8 cellular contexts compared by ENCODE assay signal in the genomic region with DNA sequence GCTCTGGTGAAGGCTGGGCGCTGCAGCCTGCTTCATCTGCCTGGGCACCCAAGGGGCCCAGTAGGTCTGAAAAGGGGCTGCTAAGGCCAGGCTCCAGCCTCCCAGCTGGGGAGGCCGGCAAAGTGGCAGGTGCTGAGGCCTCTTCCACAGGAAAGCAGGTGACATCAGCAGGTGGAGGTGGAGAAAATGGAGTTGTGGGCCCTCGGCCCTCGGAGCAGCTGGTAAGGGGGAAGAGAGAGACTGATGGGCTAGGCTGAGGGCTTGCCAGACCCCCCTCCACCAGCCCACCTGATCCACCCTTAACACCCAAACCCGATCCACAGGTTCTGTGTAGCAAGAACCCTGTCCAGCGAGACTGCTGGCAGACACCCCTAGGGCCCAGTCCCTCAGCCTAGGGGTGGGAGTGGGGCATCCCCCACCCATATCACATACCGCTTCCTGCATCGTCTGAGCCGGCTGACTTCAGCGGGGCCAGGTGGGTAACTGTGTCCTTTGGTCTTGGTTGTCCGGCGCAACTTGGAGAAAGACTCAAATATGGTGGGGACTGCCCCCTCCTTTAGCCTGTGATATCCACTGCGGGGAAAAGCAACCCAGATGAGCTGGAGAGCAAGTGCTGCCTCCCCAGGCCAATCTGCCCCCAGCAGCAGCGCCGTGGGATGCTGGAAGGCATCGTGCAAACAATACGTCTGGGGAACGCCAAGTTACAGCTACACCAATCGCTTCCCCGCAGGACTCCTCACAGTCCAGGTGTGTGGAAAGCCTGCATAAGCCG. TPM values are rescaled to one million over a fixed set of nuclear protein-coding genes. Genes with fewer than 3 reads are reported as not detected.
DNase-seq lines count a peak whose midpoint lies in the region; ATAC-seq, FAIRE-seq and TF ChIP-seq lines count a peak whose summit lies in the region.

No MANE protein-coding gene starts in this region.

- H3K27ac ChIP-seq in AG04450 (ENCODE audit: low read depth, low read length) (peak overlapping the region; percentile 99), HUES48 (ENCODE audit: low read depth, low read length) (no peak overlapping the region), GM12878 (ENCODE audit: control insufficient read depth, insufficient read depth) (peak overlapping the region; percentile 96)

- no peak for TF ChIP-seq EP300 in GM12878 (IDR thresholded peaks at IDR 0.05; ENCODE audit: borderline replicate concordance in 1 of 2, control insufficient read depth in 1 of 2, low read depth in 2 of 2, low read length in 2 of 2)

- RAD21 ChIA-PET in GM12878 (lab: Charles Lee; ENCODE audit: unreplicated experiment): no interaction called here

- no peaks in the 10 kb centered on the region for H3K27me3 Mint-ChIP-seq in mesothelial cell of epicardium (ENCODE audit: low read depth)

- H4K20me1 ChIP-seq in GM12878 (ENCODE audit: control insufficient read depth, insufficient read depth): no peaks in the 10 kb centered on the region

- no peaks in the 10 kb centered on the region for H3K27me3 ChIP-seq in AG04450 (ENCODE audit: control insufficient read depth, insufficient read depth, low read length)
- no peaks in the 10 kb centered on the region for H3K27me3 ChIP-seq in HUES48 (ENCODE audit: control insufficient read depth, insufficient read depth, low read length)
- no peaks in the 10 kb centered on the region for H3K27me3 ChIP-seq in GM12878 (replicated peaks in 1 of 2; ENCODE audit: control insufficient read depth in 2 of 2, insufficient read depth in 2 of 2, low read length in 1 of 2)

- peak overlapping the region; percentile 85 for H3K4me3 ChIP-seq in AG04450 (ENCODE audit: low read depth, low read length)
- peak overlapping the region; percentile 96 for H3K4me3 ChIP-seq in HUES48 (ENCODE audit: low read depth, low read length)
- H3K4me3 ChIP-seq in GM12878: peak overlapping the region; percentile 80

- TF ChIP-seq RAD21 in GM12878 (IDR thresholded peaks at IDR 0.05; ENCODE audit: insufficient read depth, low read depth, low read length): no peak

- peaks cover 5% of the 10 kb centered on the region; the same call in 1 of the 2 replicates for H3K4me1 ChIP-seq in HUES48 (ENCODE audit: control insufficient read depth, insufficient read depth, low read length)
- H3K4me1 ChIP-seq in GM12878 (ENCODE audit: control insufficient read depth, insufficient read depth, low read length): peaks cover 5% of the 10 kb centered on the region

- H3K9me3 Mint-ChIP-seq in mesothelial cell of epicardium: no peaks in the 10 kb centered on the region

- in situ Hi-C loops in GM12878 (cut with MboI): no loop called here

- no peak overlapping the region for H3K9ac ChIP-seq in HUES48 (ENCODE audit: low read depth, low read length)
- H3K9ac ChIP-seq in GM12878 (ENCODE audit: control insufficient read depth, insufficient read depth, low read length): peak overlapping the region; percentile 91

- no peak for TF ChIP-seq POLR2A in GM12878 (IDR thresholded peaks at IDR 0.05; ENCODE audit: low read depth, low read length)

- TF ChIP-seq CTCF in AG04450 (IDR thresholded peaks at IDR 0.05; ENCODE audit: low read depth, low read length) (no peak), GM12878 (IDR thresholded peaks at IDR 0.05 in 2 of 3, conservative IDR thresholded peaks at IDR 0.05 in 1 of 3; ENCODE audit: control insufficient read depth in 2 of 3, extremely low read depth in 1 of 3, insufficient read depth in 1 of 3, low read depth in 3 of 3, low read length in 3 of 3) (no peak; a peak in 1 of 6 replicates), mesothelial cell of epicardium (IDR thresholded peaks at IDR 0.05; ENCODE audit: unreplicated experiment) (no peak)

- POLR2A ChIA-PET in AG04450 (lab: Yijun Ruan, JAX): interaction anchor here (0.7 to 1.3 kb wide), 3 partner anchors 18 to 115 kb away, joined by 3 to 4 read pairs (median 3); partner anchors contain the start of gene LZTR1
- POLR2A ChIA-PET in GM12878 (lab: Charles Lee): interaction anchor here (0.6 to 1.1 kb wide), 2 partner anchors 11 to 83 kb away, joined by 3 read pairs; partner anchors contain the start of gene CRKL

- no peak for ATAC-seq in GM12878

- H3K4me2 ChIP-seq in GM12878 (ENCODE audit: control insufficient read depth, insufficient read depth): peak overlapping the region; percentile 90

- H3K36me3 Mint-ChIP-seq in mesothelial cell of epicardium: no peaks in the 10 kb centered on the region

- DNase-seq in AG04450 (ENCODE audit: low read depth, low spot score) (no peak), GM12878 (ENCODE audit: low read depth, low spot score) (no peak), mesothelial cell of epicardium (ENCODE audit: low spot score in 2 of 2, unreplicated experiment in 2 of 2) (no peak), AG20443 (ENCODE audit: low spot score) (no peak), NCI-H128 (lab: John Stamatoyannopoulos, UW; ENCODE audit: unreplicated experiment) (no peak), GM03348 (ENCODE audit: low spot score) (no peak)
- DNase-seq in central memory CD4-positive, alpha-beta T cell: no peak

- H3K36me3 ChIP-seq in HUES48 (ENCODE audit: control insufficient read depth, insufficient read depth, low read length) (peaks cover 18% of the 10 kb centered on the region), GM12878 (ENCODE audit: control insufficient read depth in 2 of 2, insufficient read depth in 2 of 2, low read length in 1 of 2) (peaks cover 2 to 4% of the 10 kb centered on the region in 2 experiments; a peak in 1 of 4 replicates)

- SMC1A ChIA-PET in GM12878 (lab: Charles Lee; ENCODE audit: uncharacterized antibody, unreplicated experiment): no interaction called here

- CTCF ChIA-PET in AG04450 (lab: Charles Lee) (interaction anchor here (0.9 kb wide), 1 partner anchor 115 kb away, joined by 4 read pairs; no protein-coding TSS in a partner anchor), GM12878 (lab: Yijun Ruan, JAX) (interaction anchor here (0.6 to 1.8 kb wide), 2 partner anchors 18 to 1322 kb away, joined by 4 to 11 read pairs; partner anchors contain the start of gene LZTR1)

- peaks cover 21% of the 10 kb centered on the region for H3K79me2 ChIP-seq in GM12878 (ENCODE audit: control insufficient read depth, insufficient read depth, low read length)

- no TSS peak for BruUV-seq in GM12878 (replicated peaks; lab: Mats Ljungman, UMichigan)

- intact Hi-C loops in GM12878 (cut with micrococcal nuclease; ENCODE audit: unreplicated experiment): no loop called here

- no peak for FAIRE-seq in GM12878 (lab: Jason Lieb, UNC)

- no peaks in the 10 kb centered on the region; the same call in 1 of the 2 replicates for H3K9me3 ChIP-seq in AG04450 (ENCODE audit: control insufficient read depth, insufficient read depth, low read length)
- no peaks in the 10 kb centered on the region for H3K9me3 ChIP-seq in HUES48 (ENCODE audit: control insufficient read depth, insufficient read depth, low read length)
- no peaks in the 10 kb centered on the region for H3K9me3 ChIP-seq in GM12878 (replicated peaks; ENCODE audit: control insufficient read depth, insufficient read depth, low read length)

- H2AFZ ChIP-seq in GM12878 (ENCODE audit: control insufficient read depth, low read depth, low read length): no peak overlapping the region

- peaks cover 31% of the 10 kb centered on the region for H3K4me1 Mint-ChIP-seq in mesothelial cell of epicardium

- peak overlapping the region; percentile 99 for H3K27ac Mint-ChIP-seq in mesothelial cell of epicardium

- 30% methylated on average over 20 of the region's 21 CpGs for WGBS in GM12878 (ENCODE audit: insufficient coverage, insufficient replicate concordance, low lambda C conversion rate, missing lambda C conversion rate)

- H3K4me3 Mint-ChIP-seq in mesothelial cell of epicardium: peak overlapping the region; percentile 89

RNA-seq across cellular contexts. Expression of gene THAP7, which starts 1.5 kb away (rescaled TPM):
- polyA plus RNA-seq in AG04450 (2011; rRNA removed) (12.5 and 15.1 TPM in 2 replicates), GM12878 (2011; rRNA removed) (8.3 and 16.9 TPM in 2 replicates), GM12878 (2014; fragmentation: Illumina TruSeq; extraction: Trizol) (3.5 and 10.5 TPM in 2 replicates), GM12878 (2014; fragmentation: Nextera tagmentation; extraction: Ambion mirVana) (1 to 10 TPM in 1 of 2 experiments, under 1 TPM in 1; 0.66 to 6.9 TPM), GM12878 (2014; rRNA removed) (52.8 and 53.4 TPM in 2 replicates), GM12878 (2016; fragmentation: Nextera tagmentation; extraction: Ambion mirVana) (10 to 100 TPM; 54.4 to 58.3 TPM)
- polyA minus RNA-seq in AG04450 (2011; rRNA and poly(A)+ RNA removed): 9.7 and 12.3 TPM in 2 replicates
- total RNA-seq in GM12878 (2013; cell fraction: nucleolus; rRNA removed): 41.0 and 46.0 TPM in 2 replicates
- total RNA-seq in GM12878 (2014; rRNA removed) (52.2 and 52.9 TPM in 2 replicates), GM12878 (2014; rRNA removed; fragmentation: Illumina TruSeq; extraction: Trizol) (10.5 and 13.6 TPM in 2 replicates), GM12878 (2021) (30.5 and 35.7 TPM in 2 replicates), mesothelial cell of epicardium (19.7 to 22.8 TPM (median 22.0 TPM) in 3 replicates)
- 5.7 TPM for polyA plus RNA-seq in GM12878 (2011; ENCODE audit: low read depth)
- polyA plus RNA-seq in GM12878 (2011; cell fraction: cytosol; rRNA removed): 24.9 and 45.9 TPM in 2 replicates
- 46.3 and 60.5 TPM in 2 replicates for polyA plus RNA-seq in GM12878 (2011; cell fraction: nucleus; rRNA removed)
- polyA plus RNA-seq in GM12878 (2012): 19.7 and 19.8 TPM in 2 replicates
- 10.5 and 27.7 TPM in 2 replicates for polyA minus RNA-seq in GM12878 (2011; rRNA and poly(A)+ RNA removed)
- 8.0 and 9.8 TPM in 2 replicates for polyA minus RNA-seq in GM12878 (2011; cell fraction: cytosol; rRNA and poly(A)+ RNA removed)
- 49.2 and 68.4 TPM in 2 replicates for polyA minus RNA-seq in GM12878 (2011; cell fraction: nucleus; rRNA and poly(A)+ RNA removed)

RNA-seq across cellular contexts. Expression of gene P2RX6, which starts 14.6 kb away (rescaled TPM):
- polyA plus RNA-seq in AG04450 (2011; rRNA removed) (1.7 and 1.9 TPM in 2 replicates), GM12878 (2011; rRNA removed) (0.06 and 0.07 TPM in 2 replicates), GM12878 (2014; fragmentation: Illumina TruSeq; extraction: Trizol) (0.03 TPM in 1 of 2 replicates, not detected in the other), GM12878 (2014; fragmentation: Nextera tagmentation; extraction: Ambion mirVana) (not detected), GM12878 (2014; rRNA removed) (not detected in 2 replicates), GM12878 (2016; fragmentation: Nextera tagmentation; extraction: Ambion mirVana) (under 1 TPM; 0.06 to 0.21 TPM)
- polyA minus RNA-seq in AG04450 (2011; rRNA and poly(A)+ RNA removed): 1.3 and 2.6 TPM in 2 replicates
- 0.31 and 0.34 TPM in 2 replicates for total RNA-seq in GM12878 (2013; cell fraction: nucleolus; rRNA removed)
- total RNA-seq in GM12878 (2014; rRNA removed) (0.11 TPM in 1 of 2 replicates, not detected in the other), GM12878 (2014; rRNA removed; fragmentation: Illumina TruSeq; extraction: Trizol) (not detected in 2 replicates), GM12878 (2021) (0.13 TPM in 1 of 2 replicates, not detected in the other), mesothelial cell of epicardium (0.72 to 1.1 TPM (median 0.88 TPM) in 3 replicates)
- not detected for polyA plus RNA-seq in GM12878 (2011; ENCODE audit: low read depth)
- polyA plus RNA-seq in GM12878 (2011; cell fraction: cytosol; rRNA removed): 0.02 and 0.09 TPM in 2 replicates
- polyA plus RNA-seq in GM12878 (2011; cell fraction: nucleus; rRNA removed): 0.66 and 0.70 TPM in 2 replicates
- polyA plus RNA-seq in GM12878 (2012): 0.08 and 0.14 TPM in 2 replicates
- polyA minus RNA-seq in GM12878 (2011; rRNA and poly(A)+ RNA removed): 0.15 TPM in 1 of 2 replicates, not detected in the other
- polyA minus RNA-seq in GM12878 (2011; cell fraction: cytosol; rRNA and poly(A)+ RNA removed): not detected in 2 replicates
- 0.12 and 0.57 TPM in 2 replicates for polyA minus RNA-seq in GM12878 (2011; cell fraction: nucleus; rRNA and poly(A)+ RNA removed)

RNA-seq across cellular contexts. Expression of gene LZTR1, which starts 18.3 kb away (rescaled TPM):
- polyA plus RNA-seq in AG04450 (2011; rRNA removed): 28.3 and 32.3 TPM in 2 replicates
- polyA minus RNA-seq in AG04450 (2011; rRNA and poly(A)+ RNA removed): 51.6 and 64.2 TPM in 2 replicates
- 77.5 and 89.4 TPM in 2 replicates for total RNA-seq in GM12878 (2013; cell fraction: nucleolus; rRNA removed)
- total RNA-seq in GM12878 (2014; rRNA removed): 31.8 and 35.2 TPM in 2 replicates
- total RNA-seq in GM12878 (2014; rRNA removed; fragmentation: Illumina TruSeq; extraction: Trizol): 13.9 and 14.5 TPM in 2 replicates
- total RNA-seq in GM12878 (2021): 42.8 and 50.3 TPM in 2 replicates
- 10.7 TPM for polyA plus RNA-seq in GM12878 (2011; ENCODE audit: low read depth)
- 8.7 and 17.5 TPM in 2 replicates for polyA plus RNA-seq in GM12878 (2011; rRNA removed)
- 12.6 and 20.5 TPM in 2 replicates for polyA plus RNA-seq in GM12878 (2011; cell fraction: cytosol; rRNA removed)
- polyA plus RNA-seq in GM12878 (2011; cell fraction: nucleus; rRNA removed): 168 and 188 TPM in 2 replicates
- 19.4 and 21.7 TPM in 2 replicates for polyA plus RNA-seq in GM12878 (2012)
- polyA plus RNA-seq in GM12878 (2014; fragmentation: Illumina TruSeq; extraction: Trizol): 16.6 and 25.1 TPM in 2 replicates
- 1 to 10 TPM in 1 of 2 experiments, under 1 TPM in 1; 0.82 to 1.1 TPM for polyA plus RNA-seq in GM12878 (2014; fragmentation: Nextera tagmentation; extraction: Ambion mirVana)
- 44.0 and 50.1 TPM in 2 replicates for polyA plus RNA-seq in GM12878 (2014; rRNA removed)
- polyA plus RNA-seq in GM12878 (2016; fragmentation: Nextera tagmentation; extraction: Ambion mirVana): 10 to 100 TPM; 15.0 to 21.2 TPM
- polyA minus RNA-seq in GM12878 (2011; rRNA and poly(A)+ RNA removed): 17.0 and 18.1 TPM in 2 replicates
- polyA minus RNA-seq in GM12878 (2011; cell fraction: cytosol; rRNA and poly(A)+ RNA removed): 7.6 TPM in 2 replicates
- polyA minus RNA-seq in GM12878 (2011; cell fraction: nucleus; rRNA and poly(A)+ RNA removed): 35.8 and 46.1 TPM in 2 replicates
- 92.3 to 101 TPM (median 97.3 TPM) in 3 replicates for total RNA-seq in mesothelial cell of epicardium

RNA-seq across cellular contexts. Expression of gene SLC7A4, which starts 32.0 kb away (rescaled TPM):
- 0.11 and 0.24 TPM in 2 replicates for polyA plus RNA-seq in AG04450 (2011; rRNA removed)
- polyA minus RNA-seq in AG04450 (2011; rRNA and poly(A)+ RNA removed): 0.30 TPM in 1 of 2 replicates, not detected in the other
- total RNA-seq in GM12878 (2013; cell fraction: nucleolus; rRNA removed): 0.15 TPM in 1 of 2 replicates, not detected in the other
- 0.06 and 0.27 TPM in 2 replicates for total RNA-seq in GM12878 (2014; rRNA removed)
- not detected in 2 replicates for total RNA-seq in GM12878 (2014; rRNA removed; fragmentation: Illumina TruSeq; extraction: Trizol)
- 0.11 and 0.21 TPM in 2 replicates for total RNA-seq in GM12878 (2021)
- polyA plus RNA-seq in GM12878 (2011; ENCODE audit: low read depth): not detected
- polyA plus RNA-seq in GM12878 (2011; rRNA removed): not detected in 2 replicates
- polyA plus RNA-seq in GM12878 (2011; cell fraction: cytosol; rRNA removed): not detected in 2 replicates
- not detected in 2 replicates for polyA plus RNA-seq in GM12878 (2011; cell fraction: nucleus; rRNA removed)
- polyA plus RNA-seq in GM12878 (2012): not detected in 2 replicates
- 0.07 TPM in 1 of 2 replicates, not detected in the other for polyA plus RNA-seq in GM12878 (2014; fragmentation: Illumina TruSeq; extraction: Trizol)
- not detected for polyA plus RNA-seq in GM12878 (2014; fragmentation: Nextera tagmentation; extraction: Ambion mirVana)
- 0.11 TPM in 1 of 2 replicates, not detected in the other for polyA plus RNA-seq in GM12878 (2014; rRNA removed)
- under 1 TPM in 1 of 2 experiments, not detected in 1; 0.25 TPM for polyA plus RNA-seq in GM12878 (2016; fragmentation: Nextera tagmentation; extraction: Ambion mirVana)
- polyA minus RNA-seq in GM12878 (2011; rRNA and poly(A)+ RNA removed): not detected in 2 replicates
- not detected in 2 replicates for polyA minus RNA-seq in GM12878 (2011; cell fraction: cytosol; rRNA and poly(A)+ RNA removed)
- polyA minus RNA-seq in GM12878 (2011; cell fraction: nucleus; rRNA and poly(A)+ RNA removed): not detected in 2 replicates
- 3.2 to 3.7 TPM (median 3.2 TPM) in 3 replicates for total RNA-seq in mesothelial cell of epicardium

RNA-seq across cellular contexts. Expression of gene AIFM3, which starts 33.3 kb away (rescaled TPM):
- polyA plus RNA-seq in AG04450 (2011; rRNA removed): 0.15 and 0.27 TPM in 2 replicates
- 0.26 and 0.41 TPM in 2 replicates for polyA minus RNA-seq in AG04450 (2011; rRNA and poly(A)+ RNA removed)
- 0.61 TPM in 1 of 2 replicates, not detected in the other for total RNA-seq in GM12878 (2013; cell fraction: nucleolus; rRNA removed)
- total RNA-seq in GM12878 (2014; rRNA removed): 0.11 and 0.34 TPM in 2 replicates
- not detected in 2 replicates for total RNA-seq in GM12878 (2014; rRNA removed; fragmentation: Illumina TruSeq; extraction: Trizol)
- total RNA-seq in GM12878 (2021): 0.26 and 0.40 TPM in 2 replicates
- not detected for polyA plus RNA-seq in GM12878 (2011; ENCODE audit: low read depth)
- not detected in 2 replicates for polyA plus RNA-seq in GM12878 (2011; rRNA removed)
- 0.03 TPM in 1 of 2 replicates, not detected in the other for polyA plus RNA-seq in GM12878 (2011; cell fraction: cytosol; rRNA removed)
- polyA plus RNA-seq in GM12878 (2011; cell fraction: nucleus; rRNA removed): 0.24 and 0.31 TPM in 2 replicates
- polyA plus RNA-seq in GM12878 (2012): 0.32 and 0.45 TPM in 2 replicates
- not detected in 2 replicates for polyA plus RNA-seq in GM12878 (2014; fragmentation: Illumina TruSeq; extraction: Trizol)
- not detected for polyA plus RNA-seq in GM12878 (2014; fragmentation: Nextera tagmentation; extraction: Ambion mirVana)
- polyA plus RNA-seq in GM12878 (2014; rRNA removed): 0.04 and 0.15 TPM in 2 replicates
- polyA plus RNA-seq in GM12878 (2016; fragmentation: Nextera tagmentation; extraction: Ambion mirVana): under 1 TPM in 1 of 2 experiments, not detected in 1; 0.06 TPM
- polyA minus RNA-seq in GM12878 (2011; rRNA and poly(A)+ RNA removed): not detected in 2 replicates
- polyA minus RNA-seq in GM12878 (2011; cell fraction: cytosol; rRNA and poly(A)+ RNA removed): not detected in 2 replicates
- polyA minus RNA-seq in GM12878 (2011; cell fraction: nucleus; rRNA and poly(A)+ RNA removed): not detected in 2 replicates
- total RNA-seq in mesothelial cell of epicardium: 2.4 to 3.2 TPM (median 2.5 TPM) in 3 replicates
